8 cellular contexts compared by ENCODE assay signal in genomic region chr19:12065100-12065538, GRCh38. TPM values are rescaled to one million over a fixed set of nuclear protein-coding genes. Genes with fewer than 3 reads are reported as not detected.
DNase-seq lines count a peak whose midpoint lies in the region; ATAC-seq and TF ChIP-seq lines count a peak whose summit lies in the region.

No MANE protein-coding gene starts in this region.

- peak; percentile 13 to 18 for DNase-seq in activated T-cell treated with anti-CD3 and anti-CD28 coated beads, Interleukin-2, amount 50 U/mL, for 72 hours
- peak; percentile 21 to 64 for DNase-seq in foreskin fibroblast
- peak; percentile 33 for DNase-seq in nephron progenitor cell
- no peak for DNase-seq in NCI-H510A treated with DMSO at 0.1 percent for 48 hours (lab: John Stamatoyannopoulos, UW)
- DNase-seq in Calu3, result no peak

- no peaks in the 10 kb centered on the region for H3K9me2 ChIP-seq in DOHH2 (replicated peaks; ENCODE audit: control insufficient read depth, low read length)

- H3K4me3 ChIP-seq in DOHH2 (ENCODE audit: low read length) (peak overlapping the region; percentile 99), foreskin fibroblast (ENCODE audit: low read depth in 1 of 2, low read length in 2 of 2) (peak overlapping the region; percentile 83 to 94)

- CTCF ChIA-PET in Calu3 (lab: Charles Lee), result no interaction called here

- H3F3A ChIP-seq in DOHH2 (ENCODE audit: control insufficient read depth, insufficient read depth), result no peaks in the 10 kb centered on the region

- H3K27me3 Mint-ChIP-seq in activated T-cell treated with anti-CD3 and anti-CD28 coated beads, Interleukin-2, amount 50 U/mL, for 72 hours (ENCODE audit: low read depth), result no peaks in the 10 kb centered on the region
- peaks cover 4% of the 10 kb centered on the region for H3K27me3 Mint-ChIP-seq in nephron progenitor cell (ENCODE audit: low read depth, poor library complexity)
- H3K27me3 Mint-ChIP-seq in Calu3 (ENCODE audit: unreplicated experiment), result no peaks in the 10 kb centered on the region

- peak overlapping the region; percentile 38 for H3K27ac ChIP-seq in DOHH2 (ENCODE audit: low read depth, low read length)

- peak overlapping the region; percentile 75 to 89 for H3K4me3 Mint-ChIP-seq in activated T-cell treated with anti-CD3 and anti-CD28 coated beads, Interleukin-2, amount 50 U/mL, for 72 hours
- H3K4me3 Mint-ChIP-seq in nephron progenitor cell (peak overlapping the region; percentile 92), Calu3 (ENCODE audit: low read depth, unreplicated experiment) (no peak overlapping the region)

- peaks cover 3 to 18% of the 10 kb centered on the region in 2 donors for H3K36me3 Mint-ChIP-seq in activated T-cell treated with anti-CD3 and anti-CD28 coated beads, Interleukin-2, amount 50 U/mL, for 72 hours (ENCODE audit: insufficient read depth in 2 of 2)
- H3K36me3 Mint-ChIP-seq in nephron progenitor cell (ENCODE audit: low read depth) (peaks cover 49% of the 10 kb centered on the region), Calu3 (ENCODE audit: insufficient read depth, unreplicated experiment) (no peaks in the 10 kb centered on the region)

- H3K27me3 ChIP-seq in DOHH2 (ENCODE audit: control insufficient read depth, low read length), result no peaks in the 10 kb centered on the region

- H3K4me2 ChIP-seq in DOHH2 (ENCODE audit: low read length), result peak overlapping the region; percentile 88

- intact Hi-C loops in Calu3 (cut with micrococcal nuclease; ENCODE audit: unreplicated experiment), result no loop called here

- H3K27ac Mint-ChIP-seq in activated T-cell treated with anti-CD3 and anti-CD28 coated beads, Interleukin-2, amount 50 U/mL, for 72 hours, result no peak overlapping the region
- H3K27ac Mint-ChIP-seq in nephron progenitor cell (peak overlapping the region; percentile 74), Calu3 (ENCODE audit: unreplicated experiment) (no peak overlapping the region)

- TF ChIP-seq CTCF in DOHH2 (IDR thresholded peaks at IDR 0.05; ENCODE audit: low read depth, low read length, poor library complexity, severe bottlenecking) (no peak), foreskin fibroblast (IDR thresholded peaks at IDR 0.05; ENCODE audit: low read depth, low read length) (no peak), nephron progenitor cell (IDR thresholded peaks at IDR 0.05) (no peak), Calu3 (IDR thresholded peaks at IDR 0.05; ENCODE audit: unreplicated experiment) (no peak)

- peaks cover 2 to 4% of the 10 kb centered on the region in 2 donors for H3K9me3 Mint-ChIP-seq in activated T-cell treated with anti-CD3 and anti-CD28 coated beads, Interleukin-2, amount 50 U/mL, for 72 hours
- H3K9me3 Mint-ChIP-seq in nephron progenitor cell, result peaks cover 74% of the 10 kb centered on the region
- peaks cover 2% of the 10 kb centered on the region for H3K9me3 Mint-ChIP-seq in Calu3 (ENCODE audit: low read depth, unreplicated experiment)

- 0 out of 2 replicates have a peak, but pooled peaks cover 6% of the 10 kb centered on the region for H3K36me3 ChIP-seq in DOHH2 (ENCODE audit: control insufficient read depth, low read length)

- H4K20me1 ChIP-seq in DOHH2 (ENCODE audit: control insufficient read depth, insufficient read depth, low read depth, low read length), result no peaks in the 10 kb centered on the region

- H3K4me1 ChIP-seq in DOHH2 (ENCODE audit: control insufficient read depth, low read length), result peaks cover 11% of the 10 kb centered on the region

- no TSS peak for BruUV-seq in Calu3 (replicated peaks; lab: Mats Ljungman, UMichigan)

- peak; percentile 18 for ATAC-seq in HG03039 (IDR thresholded peaks at IDR 0.05; ENCODE audit: unreplicated experiment)
- ATAC-seq in activated T-cell treated with anti-CD3 and anti-CD28 coated beads, Interleukin-2, amount 50 U/mL, for 72 hours (replicated peaks in 1 of 2), result peak; percentile 56
- ATAC-seq in GM18867 (IDR thresholded peaks at IDR 0.05; ENCODE audit: unreplicated experiment), result no peak

- H3K9me3 ChIP-seq in DOHH2 (ENCODE audit: control insufficient read depth, insufficient read depth, low read length), result peaks cover 3% of the 10 kb centered on the region; the same call in 1 of the 2 replicates

- H3K79me2 ChIP-seq in DOHH2 (ENCODE audit: control insufficient read depth, low read length), result peaks cover 35% of the 10 kb centered on the region

- H3K4me1 Mint-ChIP-seq in activated T-cell treated with anti-CD3 and anti-CD28 coated beads, Interleukin-2, amount 50 U/mL, for 72 hours (ENCODE audit: low read depth), result peaks cover 10% of the 10 kb centered on the region
- no peaks in the 10 kb centered on the region for H3K4me1 Mint-ChIP-seq in nephron progenitor cell
- H3K4me1 Mint-ChIP-seq in Calu3 (ENCODE audit: low read depth, unreplicated experiment), result no peaks in the 10 kb centered on the region

RNA-seq across cellular contexts. Expression of gene ZNF844, which starts 0.6 kb away (rescaled TPM):
- total RNA-seq in activated T-cell treated with anti-CD3 and anti-CD28 coated beads, Interleukin-2, amount 50 U/mL, for 72 hours, result 1 to 10 TPM; 3.6 to 8.4 TPM
- not detected in 2 replicates for total RNA-seq in Calu3 (2022)

RNA-seq across cellular contexts. Expression of gene ZNF878, which starts 12.4 kb away (rescaled TPM):
- under 1 TPM; 0.39 to 0.55 TPM for total RNA-seq in activated T-cell treated with anti-CD3 and anti-CD28 coated beads, Interleukin-2, amount 50 U/mL, for 72 hours
- 0.49 and 0.66 TPM in 2 replicates for total RNA-seq in Calu3 (2022)

RNA-seq across cellular contexts. Expression of gene ZNF433, which starts 29.6 kb away (rescaled TPM):
- total RNA-seq in activated T-cell treated with anti-CD3 and anti-CD28 coated beads, Interleukin-2, amount 50 U/mL, for 72 hours, result 1 to 10 TPM; 1.6 to 2.3 TPM
- total RNA-seq in Calu3 (2022), result 3.0 and 3.7 TPM in 2 replicates

Comparison
In these comparisons a context has a peak if more than half of its experiments do, and no peak if none do; other contexts are left out.
1. DNase-seq: peak in activated T-cell treated with anti-CD3 and anti-CD28 coated beads, Interleukin-2, amount 50 U/mL, for 72 hours (2 of 2), foreskin fibroblast (2 of 2) and nephron progenitor cell (single experiment); none in NCI-H510A treated with DMSO at 0.1 percent for 48 hours (single experiment) and Calu3 (single experiment).